ENCODE assay signal across 1 cellular context in genomic region chr22:42269407-42270177, GRCh38.
TF ChIP-seq lines count a peak whose summit lies in the region.

No MANE protein-coding gene starts in this region.

TF ChIP-seq in HepG2, 621 proteins besides CTCF, POLR2A, EP300 and RAD21 (continued from another document and continues in another):
- TF ChIP-seq ZNF800 (CRISPR knock-in tag; IDR thresholded peaks at IDR 0.05): no peak
- TF ChIP-seq GMEB2 (CRISPR knock-in tag; IDR thresholded peaks at IDR 0.05; ENCODE audit: low read depth): no peak; the same call in 1 of the 2 replicates
- TF ChIP-seq HIVEP1 (CRISPR knock-in tag; IDR thresholded peaks at IDR 0.05): no peak
- TF ChIP-seq NCOA5 (CRISPR knock-in tag; IDR thresholded peaks at IDR 0.05): no peak
- no peak for TF ChIP-seq ZBTB37 (CRISPR knock-in tag; IDR thresholded peaks at IDR 0.05)
- TF ChIP-seq SP1 (IDR thresholded peaks at IDR 0.05): no peak
- no peak for TF ChIP-seq SP1 (CRISPR knock-in tag; IDR thresholded peaks at IDR 0.05)
- no peak for TF ChIP-seq ATF6 (CRISPR knock-in tag; conservative IDR thresholded peaks at IDR 0.05)
- peak; percentile 53; the same call in 1 of the 2 replicates for TF ChIP-seq MED1 (CRISPR knock-in tag; IDR thresholded peaks at IDR 0.05)
- TF ChIP-seq ZNF580 (CRISPR knock-in tag; IDR thresholded peaks at IDR 0.05; ENCODE audit: borderline replicate concordance, low read depth): no peak
- 0 out of 2 replicates have a peak, but pooled peaks have one; percentile 24 for TF ChIP-seq MTERF4 (CRISPR knock-in tag; IDR thresholded peaks at IDR 0.05)
- TF ChIP-seq GATAD2A (CRISPR knock-in tag; IDR thresholded peaks at IDR 0.05): 0 out of 2 replicates have a peak, but pooled peaks have one; percentile 42
- no peak for TF ChIP-seq ZBTB21 (CRISPR knock-in tag; IDR thresholded peaks at IDR 0.05)
- TF ChIP-seq RERE (CRISPR knock-in tag; IDR thresholded peaks at IDR 0.05; ENCODE audit: low read depth): peak; percentile 42; the same call in 1 of the 2 replicates
- no peak for TF ChIP-seq THYN1 (CRISPR knock-in tag; IDR thresholded peaks at IDR 0.05; ENCODE audit: borderline replicate concordance, low read depth)
- TF ChIP-seq ELF3 (CRISPR knock-in tag; IDR thresholded peaks at IDR 0.05): peak; percentile 56; the same call in 1 of the 2 replicates
- TF ChIP-seq THRA (CRISPR knock-in tag; IDR thresholded peaks at IDR 0.05; ENCODE audit: borderline replicate concordance): no peak
- TF ChIP-seq SKI (IDR thresholded peaks at IDR 0.05; ENCODE audit: partially characterized antibody): no peak
- TF ChIP-seq KDM5A (IDR thresholded peaks at IDR 0.05; ENCODE audit: borderline replicate concordance, low read length): peak; percentile 42; the same call in 1 of the 2 replicates
- TF ChIP-seq ZNF619 (CRISPR knock-in tag; IDR thresholded peaks at IDR 0.05): no peak
- 0 out of 2 replicates have a peak, but pooled peaks have one; percentile 16 for TF ChIP-seq PAXIP1 (CRISPR knock-in tag; conservative IDR thresholded peaks at IDR 0.05)
- TF ChIP-seq SMAD9 (CRISPR knock-in tag; IDR thresholded peaks at IDR 0.05): no peak
- peak; percentile 31 for TF ChIP-seq ZNF883 (CRISPR knock-in tag; IDR thresholded peaks at IDR 0.05; ENCODE audit: not compliant biosample characterization)
- TF ChIP-seq RBAK (CRISPR knock-in tag; IDR thresholded peaks at IDR 0.05): no peak
- no peak for TF ChIP-seq ZNF234 (CRISPR knock-in tag; conservative IDR thresholded peaks at IDR 0.05)
- no peak for TF ChIP-seq TCF7 (IDR thresholded peaks at IDR 0.05; ENCODE audit: low read depth)
- TF ChIP-seq PATZ1 (CRISPR knock-in tag; IDR thresholded peaks at IDR 0.05): peak; percentile 78
- TF ChIP-seq FLYWCH1 (CRISPR knock-in tag; IDR thresholded peaks at IDR 0.05): no peak
- peak; percentile 74 to 77 for TF ChIP-seq HMGXB4 (CRISPR knock-in tag; IDR thresholded peaks at IDR 0.05; ENCODE audit: borderline replicate concordance in 1 of 2, low read depth in 1 of 2)
- TF ChIP-seq RFX3 (CRISPR knock-in tag; IDR thresholded peaks at IDR 0.05): no peak
- TF ChIP-seq NR3C1 (CRISPR knock-in tag; IDR thresholded peaks at IDR 0.05): no peak
